Comparison of ENCODE assay signal across 8 cellular contexts in genomic region chr2:175180701-175181103, GRCh38. TPM values are rescaled to one million over a fixed set of nuclear protein-coding genes. Genes with fewer than 3 reads are reported as not detected.
DNase-seq lines count a peak whose midpoint lies in the region; ATAC-seq, FAIRE-seq and TF ChIP-seq lines count a peak whose summit lies in the region.

No MANE protein-coding gene starts in this region.

- no peaks in the 10 kb centered on the region for H3K9me3 ChIP-seq in CD4-positive, alpha-beta T cell (ENCODE audit: control insufficient read depth, low read length)
- H3K9me3 ChIP-seq in SK-N-SH (no peaks in the 10 kb centered on the region), astrocyte (ENCODE audit: insufficient read depth, low read depth, low read length) (no peaks in the 10 kb centered on the region), iPS DF 6.9 (ENCODE audit: control insufficient read depth, insufficient read depth, low read length) (no peaks in the 10 kb centered on the region), skeletal muscle tissue (ENCODE audit: control insufficient read depth in 3 of 3, low read length in 3 of 3) (no peaks in the 10 kb centered on the region)

- peak overlapping the region; percentile 85 for H3K9ac ChIP-seq in SK-N-SH
- H3K9ac ChIP-seq in astrocyte (ENCODE audit: low read length): peak overlapping the region; percentile 96
- H3K9ac ChIP-seq in skeletal muscle tissue (ENCODE audit: low read depth in 1 of 3, low read length in 3 of 3): peak overlapping the region; percentile 89 to 99 (median 96)

- peak overlapping the region; percentile 92 for H2AFZ ChIP-seq in SK-N-SH (ENCODE audit: low read depth)
- peak overlapping the region; percentile 87 for H2AFZ ChIP-seq in astrocyte (ENCODE audit: low read depth, low read length)

- no peak for TF ChIP-seq CTCF in CD4-positive, alpha-beta T cell (IDR thresholded peaks at IDR 0.05)
- TF ChIP-seq CTCF in SK-N-SH (IDR thresholded peaks at IDR 0.05) (no peak), astrocyte (IDR thresholded peaks at IDR 0.05; ENCODE audit: insufficient read depth, low read depth, low read length) (peak; percentile 16)

- H3K9me2 ChIP-seq in SK-N-SH: no peaks in the 10 kb centered on the region

- peaks cover 36 to 43% of the 10 kb centered on the region in 2 experiments for H3K36me3 ChIP-seq in SK-N-SH (replicated peaks in 1 of 2; ENCODE audit: control insufficient read depth in 1 of 2, insufficient read depth in 2 of 2, low read length in 1 of 2)
- peaks cover 34% of the 10 kb centered on the region for H3K36me3 ChIP-seq in astrocyte (ENCODE audit: insufficient read depth, low read length)
- H3K36me3 ChIP-seq in iPS DF 6.9 (ENCODE audit: control insufficient read depth, insufficient read depth, low read length): peaks cover 3% of the 10 kb centered on the region; the same call in 1 of the 2 replicates
- peaks cover 16 to 32% (median 22%) of the 10 kb centered on the region in 3 donors for H3K36me3 ChIP-seq in skeletal muscle tissue (ENCODE audit: control insufficient read depth in 3 of 3, insufficient read depth in 3 of 3, low read length in 3 of 3)

- TF ChIP-seq RAD21 in SK-N-SH (IDR thresholded peaks at IDR 0.05; ENCODE audit: low read length): no peak

- H3K4me1 ChIP-seq in SK-N-SH (ENCODE audit: control insufficient read depth in 1 of 2, insufficient read depth in 2 of 2, low read depth in 1 of 2, low read length in 1 of 2) (peaks cover 4 to 7% of the 10 kb centered on the region in 2 experiments; a peak in 3 of 4 replicates), astrocyte (ENCODE audit: insufficient read depth, low read length) (peaks cover 12% of the 10 kb centered on the region), iPS DF 6.9 (ENCODE audit: control insufficient read depth, insufficient read depth, low read length) (no peaks in the 10 kb centered on the region), skeletal muscle tissue (ENCODE audit: control insufficient read depth in 3 of 3, insufficient read depth in 3 of 3, low read length in 3 of 3) (peaks cover 4 to 22% (median 13%) of the 10 kb centered on the region in 3 donors)

- H3K4me3 ChIP-seq in SK-N-SH (ENCODE audit: low read depth in 2 of 2, low read length in 1 of 2) (peak overlapping the region; percentile 84 to 98), astrocyte (ENCODE audit: insufficient read depth, low read depth, low read length) (peak overlapping the region; percentile 84), iPS DF 6.9 (ENCODE audit: low read length) (peak overlapping the region; percentile 92), skeletal muscle tissue (ENCODE audit: low read length in 3 of 3) (peak overlapping the region; percentile 94 to 98 (median 97))

- peaks cover 2% of the 10 kb centered on the region for H3K9me3 Mint-ChIP-seq in CD4-positive, alpha-beta T cell
- no peaks in the 10 kb centered on the region for H3K9me3 Mint-ChIP-seq in astrocyte (ENCODE audit: unreplicated experiment)

- peak in 9 of 10 experiments; percentile 3 to 43 (median 23) for DNase-seq in CD4-positive, alpha-beta T cell
- DNase-seq in SK-N-SH (peak; percentile 47), astrocyte (ENCODE audit: low read depth) (peak; percentile 49), iPS DF 6.9 (ENCODE audit: low read depth, low spot score) (no peak), NCI-H2029 treated with DMSO at 0.1 percent for 48 hours (lab: John Stamatoyannopoulos, UW) (no peak)

- no peaks in the 10 kb centered on the region for H3F3A ChIP-seq in SK-N-SH (replicated peaks; ENCODE audit: insufficient read depth)

- peak overlapping the region; percentile 49 for H3K27ac ChIP-seq in CD4-positive, alpha-beta T cell (ENCODE audit: low read depth, low read length)
- H3K27ac ChIP-seq in SK-N-SH (ENCODE audit: low read depth in 2 of 2, low read length in 1 of 2): peak overlapping the region; percentile 70 to 85; a peak in 3 of 4 replicates
- peak overlapping the region; percentile 82 for H3K27ac ChIP-seq in astrocyte (ENCODE audit: low read depth, low read length)
- no peak overlapping the region for H3K27ac ChIP-seq in iPS DF 6.9 (ENCODE audit: low read length)
- H3K27ac ChIP-seq in skeletal muscle tissue (ENCODE audit: low read depth, low read length): peak overlapping the region; percentile 89

- POLR2A ChIA-PET in CD4-positive, alpha-beta T cell (lab: Charles Lee): interaction anchor here (0.6 to 5.9 kb wide), 3 partner anchors 9 to 122 kb away, joined by 4 to 54 read pairs (median 8); partner anchors contain the start of gene ATF2
- POLR2A ChIA-PET in SK-N-SH (lab: Yijun Ruan, JAX): interaction anchor here (0.6 to 1.2 kb wide), 2 partner anchors 12 to 21 kb away, joined by 4 read pairs; partner anchors contain the start of gene ATF2

- peak overlapping the region; percentile 96 for H3K4me3 Mint-ChIP-seq in CD4-positive, alpha-beta T cell
- peak overlapping the region; percentile 96 for H3K4me3 Mint-ChIP-seq in astrocyte (ENCODE audit: unreplicated experiment)

- CTCF ChIA-PET in CD4-positive, alpha-beta T cell (lab: Charles Lee): interaction anchor here (1.3 to 1.4 kb wide), 2 partner anchors 11 to 13 kb away, joined by 3 read pairs; no protein-coding TSS in a partner anchor
- CTCF ChIA-PET in SK-N-SH (lab: Yijun Ruan, JAX): interaction anchor here (1.1 kb wide), 1 partner anchor 409 kb away, joined by 4 read pairs; no protein-coding TSS in a partner anchor

- no peak for TF ChIP-seq EP300 in SK-N-SH (IDR thresholded peaks at IDR 0.05; ENCODE audit: borderline replicate concordance in 1 of 2, low read depth in 1 of 2, low read length in 1 of 2)

- H3K79me2 ChIP-seq in SK-N-SH (ENCODE audit: insufficient read depth): peaks cover 34% of the 10 kb centered on the region
- peaks cover 38% of the 10 kb centered on the region for H3K79me2 ChIP-seq in astrocyte (ENCODE audit: insufficient read depth, low read length)

- 4% methylated on average over 8 of the region's 10 CpGs for WGBS in SK-N-SH (ENCODE audit: low lambda C conversion rate)
- no CpG with 5 or more reads among the region's 10 CpGs for WGBS in iPS DF 6.9 (ENCODE audit: insufficient coverage, insufficient read length)

- H3K36me3 Mint-ChIP-seq in CD4-positive, alpha-beta T cell (ENCODE audit: low read depth): peaks cover 59% of the 10 kb centered on the region
- H3K36me3 Mint-ChIP-seq in astrocyte (ENCODE audit: low read depth, unreplicated experiment): peaks cover 6% of the 10 kb centered on the region

- H3K27me3 Mint-ChIP-seq in CD4-positive, alpha-beta T cell: no peaks in the 10 kb centered on the region
- no peaks in the 10 kb centered on the region for H3K27me3 Mint-ChIP-seq in astrocyte (ENCODE audit: low read depth, unreplicated experiment)

- intact Hi-C loops in CD4-positive, alpha-beta T cell (cut with DNase I, micrococcal nuclease): loop anchor here (1.0 to 10.0 kb wide), 3 partner anchors 12 to 824 kb away; partner anchors contain the start of genes ATF2 (in 2 of the 2) and LNPK (in 1 of the 2)

- no peaks in the 10 kb centered on the region for H3K27me3 ChIP-seq in CD4-positive, alpha-beta T cell (ENCODE audit: control insufficient read depth, insufficient read depth, low read length)
- H3K27me3 ChIP-seq in SK-N-SH (ENCODE audit: insufficient read depth) (no peaks in the 10 kb centered on the region), astrocyte (ENCODE audit: insufficient read depth, low read length) (no peaks in the 10 kb centered on the region), iPS DF 6.9 (ENCODE audit: control insufficient read depth, insufficient read depth, low read length) (no peaks in the 10 kb centered on the region), skeletal muscle tissue (ENCODE audit: control insufficient read depth in 3 of 3, insufficient read depth in 3 of 3, low read length in 3 of 3) (no peaks in the 10 kb centered on the region)

- peaks cover 41% of the 10 kb centered on the region for H3K4me1 Mint-ChIP-seq in CD4-positive, alpha-beta T cell (ENCODE audit: low read depth)
- H3K4me1 Mint-ChIP-seq in astrocyte (ENCODE audit: low read depth, unreplicated experiment): peaks cover 6% of the 10 kb centered on the region

- H3K4me2 ChIP-seq in SK-N-SH (peak overlapping the region; percentile 98), astrocyte (ENCODE audit: low read length) (peak overlapping the region; percentile 96)

- peak overlapping the region; percentile 84 for H3K27ac Mint-ChIP-seq in CD4-positive, alpha-beta T cell
- H3K27ac Mint-ChIP-seq in astrocyte (ENCODE audit: unreplicated experiment): peak overlapping the region; percentile 66

- H4K20me1 ChIP-seq in SK-N-SH (ENCODE audit: insufficient read depth): peaks cover 17% of the 10 kb centered on the region
- peaks cover 26% of the 10 kb centered on the region for H4K20me1 ChIP-seq in astrocyte (ENCODE audit: insufficient read depth, low read length)

- peak; percentile 62 for ATAC-seq in CD4-positive, alpha-beta T cell (ENCODE audit: poor library complexity)
- ATAC-seq in GM19395 (IDR thresholded peaks at IDR 0.05; ENCODE audit: unreplicated experiment) (peak; percentile 65), HG03469 (IDR thresholded peaks at IDR 0.05; ENCODE audit: unreplicated experiment) (peak; percentile 30)

- no peak for FAIRE-seq in astrocyte (lab: Jason Lieb, UNC)

TF ChIP-seq in SK-N-SH, 30 proteins besides CTCF, POLR2A, EP300 and RAD21 (continues in another document):
- TF ChIP-seq ELF1 (IDR thresholded peaks at IDR 0.05): no peak
- TF ChIP-seq EZH2phosphoT487 (IDR thresholded peaks at IDR 0.05; ENCODE audit: borderline replicate concordance, low read depth): no peak
- no peak for TF ChIP-seq USF1 (IDR thresholded peaks at IDR 0.05; ENCODE audit: borderline replicate concordance, low read depth)
- no peak for TF ChIP-seq GATA2 (CRISPR knock-in tag; IDR thresholded peaks at IDR 0.05)
- TF ChIP-seq FOSL2 (IDR thresholded peaks at IDR 0.05; ENCODE audit: borderline replicate concordance, low read depth): no peak
- TF ChIP-seq SIN3A (IDR thresholded peaks at IDR 0.05; ENCODE audit: borderline replicate concordance, low read depth, low read length): no peak
- no peak for TF ChIP-seq FOXM1 (IDR thresholded peaks at IDR 0.05; ENCODE audit: low read depth)
- TF ChIP-seq NRF1 (IDR thresholded peaks at IDR 0.05; ENCODE audit: low read depth, low read length): no peak

RNA-seq across cellular contexts. Expression of gene ATP5MC3, which starts 0.8 kb away (rescaled TPM):
- 10 to 100 TPM; 79.5 to 81.6 TPM for total RNA-seq in CD4-positive, alpha-beta T cell
- polyA plus RNA-seq in SK-N-SH (2012; rRNA removed): 365 and 408 TPM in 2 replicates
- 423 and 511 TPM in 2 replicates for polyA plus RNA-seq in SK-N-SH (2012; cell fraction: cytosol; rRNA removed)
- polyA plus RNA-seq in SK-N-SH (2012; cell fraction: nucleus; rRNA removed): 130 and 152 TPM in 2 replicates
- 273 and 289 TPM in 2 replicates for total RNA-seq in astrocyte
- total RNA-seq in skeletal muscle tissue: 169 TPM

RNA-seq across cellular contexts. Expression of gene ATF2, which starts 12.7 kb away (rescaled TPM):
- total RNA-seq in CD4-positive, alpha-beta T cell: 10 to 100 TPM; 44.7 to 44.8 TPM
- 19.0 and 25.7 TPM in 2 replicates for polyA plus RNA-seq in SK-N-SH (2012; rRNA removed)
- polyA plus RNA-seq in SK-N-SH (2012; cell fraction: cytosol; rRNA removed): 19.7 and 22.3 TPM in 2 replicates
- 10.7 and 22.9 TPM in 2 replicates for polyA plus RNA-seq in SK-N-SH (2012; cell fraction: nucleus; rRNA removed)
- total RNA-seq in astrocyte (54.7 and 55.8 TPM in 2 replicates), skeletal muscle tissue (35.0 TPM)

Comparison
In these comparisons a context has a peak if more than half of its experiments do, and no peak if none do; other contexts are left out.
1. DNase-seq: peak in CD4-positive, alpha-beta T cell (9 of 10), SK-N-SH (single experiment) and astrocyte (single experiment); none in iPS DF 6.9 (single experiment) and NCI-H2029 treated with DMSO at 0.1 percent for 48 hours (single experiment).
2. Peak in every context shown above with its lines, with median percentiles within 50 percentile points of each other: ATAC-seq, H3K4me3 ChIP-seq and H3K9ac ChIP-seq.